Comparison of ENCODE assay signal across 11 cellular contexts in the genomic region with DNA sequence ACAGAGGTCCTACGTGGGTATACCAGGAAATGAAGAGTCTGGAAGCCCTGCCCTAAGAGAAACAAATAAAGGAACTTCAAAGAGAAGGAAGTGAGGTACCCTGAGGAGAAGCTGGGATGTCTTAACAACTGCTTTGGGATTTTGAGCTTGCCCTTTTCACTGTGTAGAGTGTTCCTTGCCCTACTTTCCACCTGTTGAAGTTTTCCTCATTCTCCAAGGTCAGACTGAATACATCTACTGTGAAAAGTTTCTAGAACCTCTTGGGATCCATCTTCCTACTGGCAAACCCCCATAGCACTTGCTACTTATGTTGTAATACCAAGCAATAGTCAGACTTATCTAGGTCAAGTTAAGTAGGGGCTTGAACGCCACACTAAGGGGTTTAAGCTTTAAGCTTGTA. TPM values are rescaled to one million over a fixed set of nuclear protein-coding genes. Genes with fewer than 3 reads are reported as not detected.
A peak's percentile ranks its signal among the peaks of the same experiment; 100 is the strongest.
DNase-seq lines count a peak whose midpoint lies in the region; ATAC-seq and TF ChIP-seq lines count a peak whose summit lies in the region.
"Had no signal": no experiment of that assay in that cellular context is flagged by ENCODE, and none has a peak within 500 bp of the region (broad histone marks: within the 10 kb centered on the region; RNA-seq: fewer than 3 reads in every experiment).

No MANE protein-coding gene starts in this region.

- peaks cover 29% of the 10 kb centered on the region for H3K4me1 Mint-ChIP-seq in activated CD8-positive, alpha-beta T cell treated with anti-CD3 and anti-CD28 coated beads for 36 hours (ENCODE audit: low read depth)
- H3K4me1 Mint-ChIP-seq in naive B cell, result peaks cover 33 to 37% (median 35%) of the 10 kb centered on the region in 3 donors

- H3K4me3 Mint-ChIP-seq in activated CD8-positive, alpha-beta T cell treated with anti-CD3 and anti-CD28 coated beads for 36 hours, result peak overlapping the region; percentile 84
- H3K4me3 Mint-ChIP-seq in naive B cell, result peak overlapping the region in 7 of 8 donors; percentile 91 to 98 (median 95)

- peaks cover 31% of the 10 kb centered on the region for H4K20me1 ChIP-seq in BLaER1

- peak overlapping the region; percentile 70 for H3K4me2 ChIP-seq in BLaER1

- H3K27me3 ChIP-seq in BLaER1, result no peaks in the 10 kb centered on the region
- H3K27me3 ChIP-seq in H7 (ENCODE audit: control insufficient read depth, insufficient read depth, low read length), result no peaks in the 10 kb centered on the region; the same call in 1 of the 2 replicates
- H3K27me3 ChIP-seq: brain microvascular endothelial cell, esophagus muscularis mucosa had no signal

- POLR2A ChIA-PET in activated CD8-positive, alpha-beta T cell treated with anti-CD3 and anti-CD28 coated beads for 36 hours (lab: Charles Lee), result interaction anchor here (5.8 kb wide), 1 partner anchor 72 kb away, joined by 76 read pairs; the partner anchor contains the start of genes NOA1 and POLR2B

- H3K9me3 Mint-ChIP-seq in activated CD8-positive, alpha-beta T cell treated with anti-CD3 and anti-CD28 coated beads for 36 hours, result no peaks in the 10 kb centered on the region
- H3K9me3 Mint-ChIP-seq in naive B cell, result no peaks in the 10 kb centered on the region

- DNase-seq in H7 (no peak), naive B cell (no peak), AG20443 (ENCODE audit: low spot score) (no peak)
- no peak for DNase-seq in activated CD8-positive, alpha-beta T cell treated with anti-CD3 and anti-CD28 coated beads for 36 hours
- no peak for DNase-seq in NK-92 treated with Interleukin-12 subunit alpha and Interleukin-12 subunit beta, amount 100 ng/mL, for 24 hours (lab: John Stamatoyannopoulos, UW)
- no peak for DNase-seq in activated effector memory CD4-positive, alpha-beta T cell treated with anti-CD3 and anti-CD28 coated beads, Interleukin-2, amount 50 U/mL, for 16 hours
- DNase-seq: brain microvascular endothelial cell, NCI-H187 treated with DMSO at 0.1 percent for 48 hours had no signal

- H3K27ac ChIP-seq in BLaER1, result no peak overlapping the region
- H3K27ac ChIP-seq: brain microvascular endothelial cell had no signal

- H3K4me1 ChIP-seq in BLaER1, result peaks cover 35% of the 10 kb centered on the region

- no peak overlapping the region for H3K9ac ChIP-seq in BLaER1

- H3K27me3 Mint-ChIP-seq in activated CD8-positive, alpha-beta T cell treated with anti-CD3 and anti-CD28 coated beads for 36 hours, result peaks cover 2% of the 10 kb centered on the region
- H3K27me3 Mint-ChIP-seq in naive B cell, result peaks cover 0 to under 1% (median 0%) of the 10 kb centered on the region in 3 donors

- ATAC-seq in activated CD8-positive, alpha-beta T cell treated with anti-CD3 and anti-CD28 coated beads for 36 hours, result no peak
- ATAC-seq in naive B cell (ENCODE audit: low read depth in 2 of 2), result no peak
- no peak for ATAC-seq in GM18519 (IDR thresholded peaks at IDR 0.05; ENCODE audit: low FRiP score, unreplicated experiment)

- H3K27ac Mint-ChIP-seq in activated CD8-positive, alpha-beta T cell treated with anti-CD3 and anti-CD28 coated beads for 36 hours, result no peak overlapping the region
- peak overlapping the region in 3 of 6 donors; percentile 47 to 91 (median 73) for H3K27ac Mint-ChIP-seq in naive B cell

- peaks cover 7% of the 10 kb centered on the region for H3K36me3 ChIP-seq in BLaER1
- no peaks in the 10 kb centered on the region; the same call in 1 of the 2 replicates for H3K36me3 ChIP-seq in H7 (replicated peaks; ENCODE audit: control insufficient read depth, insufficient read depth, low read length)
- H3K36me3 ChIP-seq: brain microvascular endothelial cell had no signal

- peaks cover 15% of the 10 kb centered on the region for H3K36me3 Mint-ChIP-seq in activated CD8-positive, alpha-beta T cell treated with anti-CD3 and anti-CD28 coated beads for 36 hours (ENCODE audit: low read depth)
- no peaks in the 10 kb centered on the region for H3K36me3 Mint-ChIP-seq in naive B cell

- H3K4me3 ChIP-seq in BLaER1, result no peak overlapping the region
- H3K4me3 ChIP-seq in H7 (ENCODE audit: insufficient read depth, low read depth, low read length), result peak overlapping the region; percentile 32

- intact Hi-C loops in activated CD8-positive, alpha-beta T cell treated with anti-CD3 and anti-CD28 coated beads for 36 hours (cut with micrococcal nuclease), result loop anchor here (5.0 kb wide), 1 partner anchor 71 kb away; the partner anchor contains the start of genes NOA1 and POLR2B

- no peaks in the 10 kb centered on the region for H3K9me3 ChIP-seq in BLaER1
- H3K9me3 ChIP-seq: esophagus muscularis mucosa had no signal

- CTCF ChIA-PET in activated CD8-positive, alpha-beta T cell treated with anti-CD3 and anti-CD28 coated beads for 36 hours (lab: Charles Lee), result interaction anchor here (1.0 to 1.5 kb wide), 2 partner anchors 54 to 70 kb away, joined by 4 to 5 read pairs; no protein-coding TSS in a partner anchor

- TF ChIP-seq CTCF in activated CD8-positive, alpha-beta T cell treated with anti-CD3 and anti-CD28 coated beads for 36 hours (IDR thresholded peaks at IDR 0.05), result no peak

RNA-seq across cellular contexts. Expression of gene REST, which starts 1.2 kb away (rescaled TPM):
- total RNA-seq in H7 (2014; rRNA removed; shearing (Covaris generic)), result 43.5 and 72.0 TPM in 2 replicates
- total RNA-seq in activated CD8-positive, alpha-beta T cell treated with anti-CD3 and anti-CD28 coated beads for 36 hours, result 10 to 100 TPM; 41.0 to 41.2 TPM
- polyA plus RNA-seq in naive B cell (ENCODE audit: low read depth in 6 of 6), result 100 to 1,000 TPM; 108 to 140 (median 130) TPM
